Comparison of ENCODE assay signal across 8 cellular contexts in the genomic region with DNA sequence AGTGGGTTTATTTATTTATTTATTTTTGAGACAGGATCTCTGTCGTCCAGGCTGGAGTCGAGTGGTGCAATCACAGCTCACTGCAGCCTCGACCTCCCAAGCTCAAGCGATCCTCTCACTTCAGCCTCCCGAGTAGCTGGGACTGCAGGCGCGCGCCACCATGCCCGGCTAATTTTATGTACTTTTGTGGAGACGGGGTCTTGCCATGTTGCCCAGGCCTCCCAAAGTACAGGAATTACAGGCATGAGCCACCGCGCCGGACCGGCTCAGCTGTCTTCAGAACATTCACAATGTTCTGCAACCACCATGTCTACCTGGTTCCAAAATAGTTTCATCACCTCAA. TPM values are rescaled to one million over a fixed set of nuclear protein-coding genes. Genes with fewer than 3 reads are reported as not detected.
DNase-seq lines count a peak whose midpoint lies in the region; ATAC-seq and TF ChIP-seq lines count a peak whose summit lies in the region.

No MANE protein-coding gene starts in this region.

- no peak for DNase-seq in activated CD4-positive, alpha-beta memory T cell treated with anti-CD3 and anti-CD28 coated beads for 36 hours
- DNase-seq in hepatocyte (ENCODE audit: low spot score) (no peak), cerebellar cortex (ENCODE audit: low spot score) (no peak)
- DNase-seq in stimulated activated effector memory CD8-positive, alpha-beta T cell treated with anti-CD3 and anti-CD28 coated beads, Interleukin-12 subunit alpha, Interleukin-12 subunit beta, amount 100 ng/mL, for 72 hours (ENCODE audit: low spot score in 2 of 2), result no peak
- DNase-seq in stimulated activated CD4-positive, alpha-beta T cell treated with anti-CD3 and anti-CD28 coated beads, Interleukin-4, amount 100 ng/mL, for 4 hours, result no peak

- no peak overlapping the region for H3K27ac Mint-ChIP-seq in activated CD4-positive, alpha-beta memory T cell treated with anti-CD3 and anti-CD28 coated beads for 36 hours
- peak overlapping the region; percentile 100 for H3K27ac Mint-ChIP-seq in stimulated activated effector memory CD8-positive, alpha-beta T cell treated with anti-CD3 and anti-CD28 coated beads, Interleukin-12 subunit alpha, Interleukin-12 subunit beta, amount 100 ng/mL, for 72 hours

- H3K27me3 ChIP-seq in HUES48 (ENCODE audit: control insufficient read depth, insufficient read depth, low read length), result no peaks in the 10 kb centered on the region
- no peaks in the 10 kb centered on the region for H3K27me3 ChIP-seq in hepatocyte

- H3K27ac ChIP-seq in HUES48 (ENCODE audit: low read depth, low read length) (no peak overlapping the region), hepatocyte (no peak overlapping the region)

- H3K27me3 Mint-ChIP-seq in activated CD4-positive, alpha-beta memory T cell treated with anti-CD3 and anti-CD28 coated beads for 36 hours, result no peaks in the 10 kb centered on the region

- H3K4me1 Mint-ChIP-seq in activated CD4-positive, alpha-beta memory T cell treated with anti-CD3 and anti-CD28 coated beads for 36 hours (ENCODE audit: low read depth), result peaks cover 21% of the 10 kb centered on the region
- peaks cover 18% of the 10 kb centered on the region for H3K4me1 Mint-ChIP-seq in stimulated activated effector memory CD8-positive, alpha-beta T cell treated with anti-CD3 and anti-CD28 coated beads, Interleukin-12 subunit alpha, Interleukin-12 subunit beta, amount 100 ng/mL, for 72 hours

- H3K79me2 ChIP-seq in hepatocyte, result peaks cover 73% of the 10 kb centered on the region

- peaks cover 6% of the 10 kb centered on the region; the same call in 1 of the 2 replicates for H3K4me1 ChIP-seq in HUES48 (ENCODE audit: control insufficient read depth, insufficient read depth, low read length)
- peaks cover 13% of the 10 kb centered on the region for H3K4me1 ChIP-seq in hepatocyte (ENCODE audit: insufficient read depth)

- H3K36me3 Mint-ChIP-seq in activated CD4-positive, alpha-beta memory T cell treated with anti-CD3 and anti-CD28 coated beads for 36 hours, result peaks cover 8% of the 10 kb centered on the region
- peaks cover 46% of the 10 kb centered on the region for H3K36me3 Mint-ChIP-seq in stimulated activated effector memory CD8-positive, alpha-beta T cell treated with anti-CD3 and anti-CD28 coated beads, Interleukin-12 subunit alpha, Interleukin-12 subunit beta, amount 100 ng/mL, for 72 hours

- H4K20me1 ChIP-seq in hepatocyte (ENCODE audit: insufficient read depth, poor library complexity, severe bottlenecking), result peaks cover 3% of the 10 kb centered on the region

- TF ChIP-seq CTCF in hepatocyte (IDR thresholded peaks at IDR 0.05; ENCODE audit: poor library complexity), result no peak

- intact Hi-C loops in activated CD4-positive, alpha-beta memory T cell treated with anti-CD3 and anti-CD28 coated beads for 36 hours (cut with micrococcal nuclease), result no loop called here

- peak overlapping the region; percentile 22 for H2AFZ ChIP-seq in hepatocyte

- no peak overlapping the region for H3K9ac ChIP-seq in HUES48 (ENCODE audit: low read depth, low read length)

- POLR2A ChIA-PET in activated CD4-positive, alpha-beta memory T cell treated with anti-CD3 and anti-CD28 coated beads for 36 hours (lab: Charles Lee), result interaction anchor here (0.7 kb wide), 2 partner anchors 13 to 98 kb away, joined by 3 read pairs; no protein-coding TSS in a partner anchor

- H3K4me2 ChIP-seq in hepatocyte, result peak overlapping the region; percentile 55

- no peaks in the 10 kb centered on the region for H3K9me2 ChIP-seq in hepatocyte (replicated peaks; ENCODE audit: insufficient read depth)

- H3K36me3 ChIP-seq in HUES48 (ENCODE audit: control insufficient read depth, insufficient read depth, low read length), result peaks cover 36% of the 10 kb centered on the region
- H3K36me3 ChIP-seq in hepatocyte (replicated peaks; ENCODE audit: insufficient read depth, low read depth), result no peaks in the 10 kb centered on the region

- peak overlapping the region; percentile 83; the same call in 1 of the 2 replicates for H3K4me3 ChIP-seq in HUES48 (ENCODE audit: low read depth, low read length)
- H3K4me3 ChIP-seq in hepatocyte, result no peak overlapping the region

- peak overlapping the region; percentile 44 for H3K4me3 Mint-ChIP-seq in activated CD4-positive, alpha-beta memory T cell treated with anti-CD3 and anti-CD28 coated beads for 36 hours
- H3K4me3 Mint-ChIP-seq in stimulated activated effector memory CD8-positive, alpha-beta T cell treated with anti-CD3 and anti-CD28 coated beads, Interleukin-12 subunit alpha, Interleukin-12 subunit beta, amount 100 ng/mL, for 72 hours, result peak overlapping the region; percentile 100

- H3K9me3 ChIP-seq in HUES48 (ENCODE audit: control insufficient read depth, insufficient read depth, low read length), result no peaks in the 10 kb centered on the region
- no peaks in the 10 kb centered on the region for H3K9me3 ChIP-seq in hepatocyte (ENCODE audit: low read depth)

- ATAC-seq in stimulated activated effector memory CD8-positive, alpha-beta T cell treated with anti-CD3 and anti-CD28 coated beads, Interleukin-12 subunit alpha, Interleukin-12 subunit beta, amount 100 ng/mL, for 72 hours, result no peak
- ATAC-seq in HG03159 (IDR thresholded peaks at IDR 0.05; ENCODE audit: unreplicated experiment) (no peak), HG03025 (IDR thresholded peaks at IDR 0.05; ENCODE audit: low FRiP score, unreplicated experiment) (no peak)

- CTCF ChIA-PET in activated CD4-positive, alpha-beta memory T cell treated with anti-CD3 and anti-CD28 coated beads for 36 hours (lab: Charles Lee), result interaction anchor here (3.2 kb wide), 1 partner anchor 15 kb away, joined by 27 read pairs; no protein-coding TSS in a partner anchor

- no peaks in the 10 kb centered on the region for H3K9me3 Mint-ChIP-seq in activated CD4-positive, alpha-beta memory T cell treated with anti-CD3 and anti-CD28 coated beads for 36 hours
- no peaks in the 10 kb centered on the region for H3K9me3 Mint-ChIP-seq in stimulated activated effector memory CD8-positive, alpha-beta T cell treated with anti-CD3 and anti-CD28 coated beads, Interleukin-12 subunit alpha, Interleukin-12 subunit beta, amount 100 ng/mL, for 72 hours

- WGBS in hepatocyte (ENCODE audit: low lambda C conversion rate, missing lambda C conversion rate), result 78% methylated on average over 14 of the region's 14 CpGs

RNA-seq across cellular contexts. Expression of gene DNAJC8, which starts 0.4 kb away (rescaled TPM):
- total RNA-seq in activated CD4-positive, alpha-beta memory T cell treated with anti-CD3 and anti-CD28 coated beads for 36 hours, result 100 to 1,000 TPM in 1 of 2 experiments, 10 to 100 TPM in 1; 99.0 to 102 TPM
- total RNA-seq in hepatocyte, result 69.8 and 79.5 TPM in 2 replicates
- polyA plus RNA-seq in hepatocyte, result 111 and 112 TPM in 2 replicates

RNA-seq across cellular contexts. Expression of gene ATP5IF1, which starts 2.7 kb away (rescaled TPM):
- 100 to 1,000 TPM; 174 to 181 TPM for total RNA-seq in activated CD4-positive, alpha-beta memory T cell treated with anti-CD3 and anti-CD28 coated beads for 36 hours
- 249 and 258 TPM in 2 replicates for total RNA-seq in hepatocyte
- 503 and 524 TPM in 2 replicates for polyA plus RNA-seq in hepatocyte

RNA-seq across cellular contexts. Expression of gene SESN2, which starts 26.1 kb away (rescaled TPM):
- total RNA-seq in activated CD4-positive, alpha-beta memory T cell treated with anti-CD3 and anti-CD28 coated beads for 36 hours, result 10 to 100 TPM; 23.4 to 24.1 TPM
- 40.2 and 40.8 TPM in 2 replicates for total RNA-seq in hepatocyte
- polyA plus RNA-seq in hepatocyte, result 39.1 and 50.7 TPM in 2 replicates

RNA-seq across cellular contexts. Expression of gene PTAFR, which starts 56.7 kb away (rescaled TPM):
- total RNA-seq in activated CD4-positive, alpha-beta memory T cell treated with anti-CD3 and anti-CD28 coated beads for 36 hours, result under 1 TPM; 0.15 to 0.19 TPM
- 0.37 and 0.96 TPM in 2 replicates for total RNA-seq in hepatocyte
- 0.29 and 1.4 TPM in 2 replicates for polyA plus RNA-seq in hepatocyte
